In the genomic region with DNA sequence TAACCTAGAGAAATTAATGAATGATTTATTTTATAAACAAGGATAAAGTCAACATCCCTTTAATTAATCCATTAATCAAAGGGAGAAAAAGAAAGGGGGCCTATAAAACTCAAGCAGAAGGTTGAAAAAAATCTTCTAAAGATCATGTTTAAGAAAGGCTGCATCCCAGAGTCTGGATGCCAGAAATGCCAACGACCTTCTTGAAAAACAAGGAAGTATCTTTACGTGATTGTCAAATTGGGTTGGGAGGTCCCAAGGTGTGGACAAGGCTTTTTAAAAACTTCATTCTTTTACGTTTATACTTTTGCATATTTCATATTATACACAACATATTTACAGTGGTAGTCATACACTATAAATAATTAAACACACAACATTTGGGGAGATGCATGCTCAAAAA, we compare ENCODE assay signal across 2 cellular contexts.
TF ChIP-seq lines count a peak whose summit lies in the region.

No MANE protein-coding gene starts in this region.

TF ChIP-seq in IMR-90, 13 proteins besides CTCF, POLR2A, EP300 and RAD21 (continued from another document):
- TF ChIP-seq, protein P1, sequence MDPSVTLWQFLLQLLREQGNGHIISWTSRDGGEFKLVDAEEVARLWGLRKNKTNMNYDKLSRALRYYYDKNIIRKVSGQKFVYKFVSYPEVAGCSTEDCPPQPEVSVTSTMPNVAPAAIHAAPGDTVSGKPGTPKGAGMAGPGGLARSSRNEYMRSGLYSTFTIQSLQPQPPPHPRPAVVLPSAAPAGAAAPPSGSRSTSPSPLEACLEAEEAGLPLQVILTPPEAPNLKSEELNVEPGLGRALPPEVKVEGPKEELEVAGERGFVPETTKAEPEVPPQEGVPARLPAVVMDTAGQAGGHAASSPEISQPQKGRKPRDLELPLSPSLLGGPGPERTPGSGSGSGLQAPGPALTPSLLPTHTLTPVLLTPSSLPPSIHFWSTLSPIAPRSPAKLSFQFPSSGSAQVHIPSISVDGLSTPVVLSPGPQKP (IDR thresholded peaks at IDR 0.05; ENCODE audit: borderline replicate concordance, low read depth, low read length), result no peak

TF ChIP-seq in neural cell, 6 proteins besides CTCF, POLR2A, EP300 and RAD21 (continued from another document):
- TF ChIP-seq, protein P2, sequence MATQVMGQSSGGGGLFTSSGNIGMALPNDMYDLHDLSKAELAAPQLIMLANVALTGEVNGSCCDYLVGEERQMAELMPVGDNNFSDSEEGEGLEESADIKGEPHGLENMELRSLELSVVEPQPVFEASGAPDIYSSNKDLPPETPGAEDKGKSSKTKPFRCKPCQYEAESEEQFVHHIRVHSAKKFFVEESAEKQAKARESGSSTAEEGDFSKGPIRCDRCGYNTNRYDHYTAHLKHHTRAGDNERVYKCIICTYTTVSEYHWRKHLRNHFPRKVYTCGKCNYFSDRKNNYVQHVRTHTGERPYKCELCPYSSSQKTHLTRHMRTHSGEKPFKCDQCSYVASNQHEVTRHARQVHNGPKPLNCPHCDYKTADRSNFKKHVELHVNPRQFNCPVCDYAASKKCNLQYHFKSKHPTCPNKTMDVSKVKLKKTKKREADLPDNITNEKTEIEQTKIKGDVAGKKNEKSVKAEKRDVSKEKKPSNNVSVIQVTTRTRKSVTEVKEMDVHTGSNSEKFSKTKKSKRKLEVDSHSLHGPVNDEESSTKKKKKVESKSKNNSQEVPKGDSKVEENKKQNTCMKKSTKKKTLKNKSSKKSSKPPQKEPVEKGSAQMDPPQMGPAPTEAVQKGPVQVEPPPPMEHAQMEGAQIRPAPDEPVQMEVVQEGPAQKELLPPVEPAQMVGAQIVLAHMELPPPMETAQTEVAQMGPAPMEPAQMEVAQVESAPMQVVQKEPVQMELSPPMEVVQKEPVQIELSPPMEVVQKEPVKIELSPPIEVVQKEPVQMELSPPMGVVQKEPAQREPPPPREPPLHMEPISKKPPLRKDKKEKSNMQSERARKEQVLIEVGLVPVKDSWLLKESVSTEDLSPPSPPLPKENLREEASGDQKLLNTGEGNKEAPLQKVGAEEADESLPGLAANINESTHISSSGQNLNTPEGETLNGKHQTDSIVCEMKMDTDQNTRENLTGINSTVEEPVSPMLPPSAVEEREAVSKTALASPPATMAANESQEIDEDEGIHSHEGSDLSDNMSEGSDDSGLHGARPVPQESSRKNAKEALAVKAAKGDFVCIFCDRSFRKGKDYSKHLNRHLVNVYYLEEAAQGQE (IDR thresholded peaks at IDR 0.05; ENCODE audit: borderline replicate concordance), result no peak
- TF ChIP-seq EZH2 (IDR thresholded peaks at IDR 0.05; ENCODE audit: borderline replicate concordance, insufficient read depth, low read length, poor library complexity, severe bottlenecking) (no peak), POLR2AphosphoS5 (IDR thresholded peaks at IDR 0.05) (no peak), SMC3 (conservative IDR thresholded peaks at IDR 0.05; ENCODE audit: poor library complexity) (no peak), TAF1 (IDR thresholded peaks at IDR 0.05; ENCODE audit: low read depth) (no peak)
